Comparison of ENCODE assay signal across 19 cellular contexts in the genomic region with DNA sequence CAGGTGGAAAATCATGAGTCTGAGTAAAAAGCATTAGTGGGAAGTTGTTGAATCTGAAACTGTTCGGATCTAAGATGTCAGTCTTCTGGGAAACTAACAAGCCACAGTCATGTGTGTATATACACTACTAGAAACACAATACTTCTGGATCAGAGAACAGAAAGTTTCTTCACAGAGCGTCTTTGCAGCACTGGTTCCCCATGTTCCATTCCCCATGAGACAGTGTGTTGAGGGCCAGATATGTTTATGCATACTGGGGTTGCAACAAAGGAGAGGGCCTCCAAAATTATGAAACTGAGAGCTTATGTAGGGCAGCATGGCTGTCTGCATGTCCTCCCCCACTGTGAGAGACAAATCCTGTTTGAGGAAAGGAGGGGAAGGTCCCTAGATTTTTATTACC.
DNase-seq lines count a peak whose midpoint lies in the region; ATAC-seq and TF ChIP-seq lines count a peak whose summit lies in the region.
"Had no signal": no experiment of that assay in that cellular context is flagged by ENCODE, and none has a peak within 500 bp of the region (broad histone marks: within the 10 kb centered on the region; RNA-seq: fewer than 3 reads in every experiment).

No MANE protein-coding gene starts in this region.

- intact Hi-C loops in psoas muscle (cut with DNase I) = no loop called here
- intact Hi-C loops in Calu3 (cut with micrococcal nuclease; ENCODE audit: unreplicated experiment) = no loop called here

- H3K27me3 ChIP-seq in psoas muscle (ENCODE audit: insufficient read depth in 3 of 3, low read length in 2 of 3) (no peaks in the 10 kb centered on the region), subcutaneous abdominal adipose tissue (ENCODE audit: control insufficient read depth in 5 of 5, insufficient read depth in 4 of 5, low read length in 5 of 5) (no peaks in the 10 kb centered on the region)
- H3K27me3 ChIP-seq: BLaER1 had no signal

- H3K27me3 Mint-ChIP-seq in Calu3 (ENCODE audit: unreplicated experiment) = no peaks in the 10 kb centered on the region
- H3K27me3 Mint-ChIP-seq: B cell; CD4-positive, CD25-positive, alpha-beta regulatory T cell; CD8-positive, alpha-beta memory T cell had no signal

- no TSS peak for BruUV-seq in Calu3 (replicated peaks; lab: Mats Ljungman, UMichigan)

- no peaks in the 10 kb centered on the region for H3K9me3 Mint-ChIP-seq in Calu3 (ENCODE audit: low read depth, unreplicated experiment)
- H3K9me3 Mint-ChIP-seq: GM23338, H9, HFFc6 had no signal

- H3K9me3 ChIP-seq in psoas muscle = no peaks in the 10 kb centered on the region
- no peaks in the 10 kb centered on the region for H3K9me3 ChIP-seq in subcutaneous abdominal adipose tissue (ENCODE audit: control insufficient read depth in 5 of 5, low read length in 5 of 5)
- H3K9me3 ChIP-seq: BLaER1 had no signal

- peak in 3 of 4 donors; percentile 51 to 74 (median 58) for ATAC-seq in psoas muscle
- ATAC-seq: GM23338 had no signal

- H3K9ac ChIP-seq in subcutaneous abdominal adipose tissue (ENCODE audit: low read length in 5 of 5) = peak overlapping the region in 1 of 5 donors; percentile 12
- H3K9ac ChIP-seq: BLaER1 had no signal

- no peak overlapping the region for H3K4me3 ChIP-seq in psoas muscle
- no peak overlapping the region for H3K4me3 ChIP-seq in subcutaneous abdominal adipose tissue (ENCODE audit: low read depth in 1 of 5, low read length in 5 of 5)
- H3K4me3 ChIP-seq: BLaER1, GM23338 had no signal

- WGBS in psoas muscle, 3 donors = 65 to 84% (median 70%) methylated on average over 2 of the region's 2 CpGs

- H3K36me3 ChIP-seq in psoas muscle (ENCODE audit: insufficient read depth in 1 of 2, low read depth in 1 of 2) = no peaks in the 10 kb centered on the region
- no peaks in the 10 kb centered on the region for H3K36me3 ChIP-seq in subcutaneous abdominal adipose tissue (ENCODE audit: control insufficient read depth in 5 of 5, insufficient read depth in 5 of 5, low read length in 5 of 5)
- H3K36me3 ChIP-seq: BLaER1 had no signal

- in situ Hi-C loops in SK-MEL-5 (cut with HindIII; ENCODE audit: low pct_unique_long_range_greater_than_20kb, low sequenced_read_pairs) = no loop called here

- DNase-seq in SK-MEL-5 (ENCODE audit: low read depth, low spot score) = peak; percentile 6
- DNase-seq in fibroblast of gingiva (ENCODE audit: low read depth) = peak; percentile 89
- DNase-seq in psoas muscle = no peak
- no peak for DNase-seq in HCEC 1CT
- DNase-seq in Calu3 = no peak
- DNase-seq in NCI-H510A (lab: John Stamatoyannopoulos, UW) = no peak
- DNase-seq: CD4-positive, CD25-positive, alpha-beta regulatory T cell; CD8-positive, alpha-beta memory T cell; DMS53; DMS79 treated with DMSO at 0.1 percent for 48 hours; GF-D8; H9; HFFc6 had no signal

- no peak overlapping the region for H3K4me3 Mint-ChIP-seq in Calu3 (ENCODE audit: low read depth, unreplicated experiment)
- H3K4me3 Mint-ChIP-seq: B cell; CD4-positive, CD25-positive, alpha-beta regulatory T cell; CD8-positive, alpha-beta memory T cell; GM23338; H9; HFFc6 had no signal

- H3K4me1 ChIP-seq in psoas muscle (no peaks in the 10 kb centered on the region), subcutaneous abdominal adipose tissue (ENCODE audit: control insufficient read depth in 5 of 5, insufficient read depth in 5 of 5, low read length in 5 of 5) (peaks cover 0 to 34% (median 6%) of the 10 kb centered on the region in 5 donors)
- H3K4me1 ChIP-seq: BLaER1 had no signal

- no peak for TF ChIP-seq CTCF in psoas muscle (IDR thresholded peaks at IDR 0.05)
- no peak for TF ChIP-seq CTCF in Calu3 (IDR thresholded peaks at IDR 0.05; ENCODE audit: unreplicated experiment)

- CTCF ChIA-PET in Calu3 (lab: Charles Lee) = interaction anchor here (0.7 kb wide), 1 partner anchor 467 kb away, joined by 3 read pairs; no protein-coding TSS in a partner anchor

- H3K4me1 Mint-ChIP-seq in Calu3 (ENCODE audit: low read depth, unreplicated experiment) = no peaks in the 10 kb centered on the region
- H3K4me1 Mint-ChIP-seq: B cell; CD4-positive, CD25-positive, alpha-beta regulatory T cell; CD8-positive, alpha-beta memory T cell; GM23338; H9 had no signal

- no peak overlapping the region for H3K27ac Mint-ChIP-seq in Calu3 (ENCODE audit: unreplicated experiment)
- H3K27ac Mint-ChIP-seq: B cell; CD4-positive, CD25-positive, alpha-beta regulatory T cell; CD8-positive, alpha-beta memory T cell; GM23338; H9; HFFc6 had no signal

- no peaks in the 10 kb centered on the region for H3K36me3 Mint-ChIP-seq in Calu3 (ENCODE audit: insufficient read depth, unreplicated experiment)
- H3K36me3 Mint-ChIP-seq: CD4-positive, CD25-positive, alpha-beta regulatory T cell; CD8-positive, alpha-beta memory T cell had no signal

- H3K27ac ChIP-seq in psoas muscle = peak overlapping the region; percentile 10
- H3K27ac ChIP-seq in subcutaneous abdominal adipose tissue (ENCODE audit: low read depth, low read length) = peak overlapping the region; percentile 84
- H3K27ac ChIP-seq: 22Rv1, BLaER1, C4-2B had no signal

Comparison
In these comparisons a context has a peak if more than half of its experiments do, and no peak if none do; other contexts are left out.
1. DNase-seq: peak in SK-MEL-5 (single experiment) and fibroblast of gingiva (single experiment); none in psoas muscle (0 of 2), HCEC 1CT (single experiment), Calu3 (single experiment) and NCI-H510A (single experiment).